Comparison of ENCODE assay signal across 11 cellular contexts in genomic region chr9:1490341-1491115, GRCh38.
DNase-seq lines count a peak whose midpoint lies in the region; ATAC-seq and TF ChIP-seq lines count a peak whose summit lies in the region.
"Had no signal": no experiment of that assay in that cellular context is flagged by ENCODE, and none has a peak within 500 bp of the region (broad histone marks: within the 10 kb centered on the region; RNA-seq: fewer than 3 reads in every experiment).

No MANE protein-coding gene starts in this region.

- BruUV-seq in PC-3 (replicated peaks; lab: Mats Ljungman, UMichigan), result no TSS peak

- H3K27ac Mint-ChIP-seq in stimulated activated naive CD8-positive, alpha-beta T cell treated with anti-CD3 and anti-CD28 coated beads, Interleukin-15, Interleukin-2, amounts not matched to agents 100 ng/mL and 50 ng/mL, for 24 hours, result peak overlapping the region; percentile 80

- peaks cover 7% of the 10 kb centered on the region for H3K27me3 Mint-ChIP-seq in stimulated activated naive CD8-positive, alpha-beta T cell treated with anti-CD3 and anti-CD28 coated beads, Interleukin-15, Interleukin-2, amounts not matched to agents 100 ng/mL and 50 ng/mL, for 24 hours

- peak overlapping the region; percentile 28; the same call in 1 of the 2 replicates for H3K27ac ChIP-seq in PC-3 (ENCODE audit: low read length)
- H3K27ac ChIP-seq: gastrocnemius medialis, WERI-Rb-1 had no signal

- H3K36me3 ChIP-seq in PC-3 (ENCODE audit: low read depth, low read length), result no peaks in the 10 kb centered on the region
- H3K36me3 ChIP-seq: gastrocnemius medialis, WERI-Rb-1 had no signal

- H3K4me2 ChIP-seq in PC-3 (ENCODE audit: low read length), result peak overlapping the region; percentile 37

- no peaks in the 10 kb centered on the region for H3K9me3 ChIP-seq in PC-3 (ENCODE audit: low read length)
- H3K9me3 ChIP-seq: gastrocnemius medialis had no signal

- H3K4me1 Mint-ChIP-seq in stimulated activated naive CD8-positive, alpha-beta T cell treated with anti-CD3 and anti-CD28 coated beads, Interleukin-15, Interleukin-2, amounts not matched to agents 100 ng/mL and 50 ng/mL, for 24 hours (ENCODE audit: low read depth), result no peaks in the 10 kb centered on the region

- CTCF ChIA-PET in PC-3 (lab: Charles Lee), result no interaction called here

- no peaks in the 10 kb centered on the region for H3K36me3 Mint-ChIP-seq in stimulated activated naive CD8-positive, alpha-beta T cell treated with anti-CD3 and anti-CD28 coated beads, Interleukin-15, Interleukin-2, amounts not matched to agents 100 ng/mL and 50 ng/mL, for 24 hours (ENCODE audit: low read depth)

- H3K9ac ChIP-seq in PC-3 (ENCODE audit: low read length), result no peak overlapping the region

- H3K4me1 ChIP-seq in PC-3 (ENCODE audit: insufficient read depth, low read length), result peaks cover 15% of the 10 kb centered on the region
- H3K4me1 ChIP-seq: gastrocnemius medialis had no signal

- H4K20me1 ChIP-seq in PC-3 (ENCODE audit: low read length), result no peaks in the 10 kb centered on the region

- no peaks in the 10 kb centered on the region for H3K9me2 ChIP-seq in PC-3 (replicated peaks; ENCODE audit: low read length)

- POLR2A ChIA-PET in PC-3 (lab: Charles Lee; ENCODE audit: unreplicated experiment), result no interaction called here

- H3F3A ChIP-seq in PC-3 (ENCODE audit: low read length, unreplicated experiment), result no peaks in the 10 kb centered on the region

- no peak for TF ChIP-seq CTCF in PC-3 (conservative IDR thresholded peaks at IDR 0.05; ENCODE audit: low read depth, low read length)

- H3K4me3 ChIP-seq in PC-3 (ENCODE audit: low read length), result no peak overlapping the region
- H3K4me3 ChIP-seq: gastrocnemius medialis had no signal

- H3K27me3 ChIP-seq in PC-3 (ENCODE audit: low read length), result no peaks in the 10 kb centered on the region
- H3K27me3 ChIP-seq: gastrocnemius medialis had no signal

- H3K9me3 Mint-ChIP-seq in stimulated activated naive CD8-positive, alpha-beta T cell treated with anti-CD3 and anti-CD28 coated beads, Interleukin-15, Interleukin-2, amounts not matched to agents 100 ng/mL and 50 ng/mL, for 24 hours, result peaks cover 5% of the 10 kb centered on the region

- no peak overlapping the region for H2AFZ ChIP-seq in PC-3 (ENCODE audit: low read length)

- intact Hi-C loops in PC-3 (cut with micrococcal nuclease), result no loop called here

- H3K4me3 Mint-ChIP-seq in stimulated activated naive CD8-positive, alpha-beta T cell treated with anti-CD3 and anti-CD28 coated beads, Interleukin-15, Interleukin-2, amounts not matched to agents 100 ng/mL and 50 ng/mL, for 24 hours, result no peak overlapping the region

- no peak for ATAC-seq in stimulated activated naive CD8-positive, alpha-beta T cell treated with anti-CD3 and anti-CD28 coated beads, Interleukin-15, Interleukin-2, amounts not matched to agents 100 U/mL and 50 U/mL, for 24 hours
- ATAC-seq in HG02798 (IDR thresholded peaks at IDR 0.05; ENCODE audit: poor library complexity, unreplicated experiment) (peak; percentile 88), PC-3 (no peak)
- ATAC-seq: gastrocnemius medialis had no signal

- no peak for DNase-seq in stimulated activated naive CD8-positive, alpha-beta T cell treated with anti-CD3 and anti-CD28 coated beads, Interleukin-15, Interleukin-2, amounts not matched to agents 100 U/mL and 50 U/mL, for 24 hours
- DNase-seq in PC-3 (peak; percentile 69), NCI-H128 (lab: John Stamatoyannopoulos, UW; ENCODE audit: unreplicated experiment) (no peak), T-helper 1 cell (no peak), amniotic stem cell (lab: John Stamatoyannopoulos, UW) (no peak), DMS79 (lab: John Stamatoyannopoulos, UW) (no peak)
- DNase-seq: gastrocnemius medialis; stimulated activated CD4-positive, alpha-beta T cell treated with anti-CD3 and anti-CD28 coated beads, Interleukin-2, amount 100 ng/mL, for 48 hours; WERI-Rb-1 had no signal

- H3K79me2 ChIP-seq in PC-3 (ENCODE audit: low read length), result no peaks in the 10 kb centered on the region
